Comparison of ENCODE assay signal across 8 cellular contexts in the genomic region with DNA sequence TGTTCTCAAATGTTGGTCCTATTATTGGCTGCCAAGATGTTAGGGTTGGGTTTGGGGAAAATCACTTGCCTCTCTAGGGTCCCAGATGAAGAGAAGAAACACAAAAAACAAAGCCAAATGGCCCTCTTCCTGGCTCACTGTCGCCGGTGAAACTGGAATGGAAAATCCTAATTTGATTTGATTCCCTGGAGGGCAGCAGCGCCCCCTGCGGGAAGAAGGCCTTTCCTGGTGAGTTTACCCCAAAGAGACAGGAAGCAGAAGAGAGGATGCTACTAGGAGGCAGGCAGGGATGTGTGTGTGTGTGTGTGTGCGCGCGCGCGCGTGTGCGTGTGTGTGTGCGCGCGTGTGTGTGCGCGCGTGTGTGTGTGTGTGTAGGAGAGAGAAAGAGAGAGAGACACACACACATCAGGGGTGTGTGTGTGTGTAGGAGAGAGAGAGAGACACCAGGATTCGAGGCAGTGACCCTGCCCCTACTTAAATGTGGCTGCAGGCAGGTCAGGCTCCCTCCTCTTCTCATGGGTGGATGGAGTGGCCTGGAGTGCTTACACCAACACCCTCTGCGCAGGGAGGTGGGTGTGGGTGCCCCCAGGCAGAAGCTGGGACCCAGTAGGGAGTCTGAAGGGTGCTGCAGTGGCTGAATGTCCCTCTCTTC. TPM values are rescaled to one million over a fixed set of nuclear protein-coding genes. Genes with fewer than 3 reads are reported as not detected.
DNase-seq lines count a peak whose midpoint lies in the region; ATAC-seq and TF ChIP-seq lines count a peak whose summit lies in the region.

No MANE protein-coding gene starts in this region.

- H2BK120ac ChIP-seq in trophoblast cell (ENCODE audit: insufficient read depth, low read length, poor library complexity): no peak overlapping the region

- ATAC-seq in gastroesophageal sphincter (peak; percentile 21), GM21723 (IDR thresholded peaks at IDR 0.05; ENCODE audit: unreplicated experiment) (no peak)

- in situ Hi-C loops in SK-MEL-5 (cut with HindIII; ENCODE audit: low pct_unique_long_range_greater_than_20kb, low sequenced_read_pairs): no loop called here

- no peak overlapping the region for H2BK12ac ChIP-seq in trophoblast cell (ENCODE audit: low read length)

- TF ChIP-seq CTCF in gastroesophageal sphincter (IDR thresholded peaks at IDR 0.05) (peak in 3 of 4 experiments; percentile 79 to 90 (median 83)), tibial nerve (IDR thresholded peaks at IDR 0.05) (peak; percentile 64 to 84 (median 73))

- H3K27ac ChIP-seq in gastroesophageal sphincter (peak overlapping the region in 3 of 4 donors; percentile 38 to 52 (median 40)), trophoblast cell (ENCODE audit: low read depth, low read length) (no peak overlapping the region), tibial nerve (peak overlapping the region in 1 of 4 donors; percentile 1)

- H3K4me1 ChIP-seq in gastroesophageal sphincter: peaks cover 0 to 49% (median 19%) of the 10 kb centered on the region in 3 donors
- peaks cover 11% of the 10 kb centered on the region in 2 experiments for H3K4me1 ChIP-seq in trophoblast cell (ENCODE audit: control insufficient read depth in 1 of 2, insufficient read depth in 2 of 2, low read length in 2 of 2)
- H3K4me1 ChIP-seq in tibial nerve: peaks cover 0 to 46% (median 14%) of the 10 kb centered on the region in 4 donors

- H2BK5ac ChIP-seq in trophoblast cell (ENCODE audit: low read depth, low read length, poor library complexity): no peak overlapping the region

- no peak overlapping the region for H3K18ac ChIP-seq in trophoblast cell (ENCODE audit: low read length)

- H3K27me3 ChIP-seq in gastroesophageal sphincter (no peaks in the 10 kb centered on the region), trophoblast cell (ENCODE audit: insufficient read depth, low read length) (no peaks in the 10 kb centered on the region), tibial nerve (no peaks in the 10 kb centered on the region)

- WGBS in gastroesophageal sphincter (ENCODE audit: low coverage in 1 of 2), 2 donors: 5 to 10% methylated on average over 9 to 18 of the region's 19 CpGs
- WGBS in trophoblast cell (ENCODE audit: extremely low coverage, insufficient coverage, insufficient read length): no CpG with 5 or more reads among the region's 19 CpGs
- 10 to 12% methylated on average over 19 of the region's 19 CpGs for WGBS in tibial nerve, 2 donors

- H3K4me2 ChIP-seq in trophoblast cell (ENCODE audit: low read length): no peak overlapping the region

- no peak overlapping the region for H2AK5ac ChIP-seq in trophoblast cell (ENCODE audit: low read length)

- TF ChIP-seq EP300 in gastroesophageal sphincter (IDR thresholded peaks at IDR 0.05): no peak
- TF ChIP-seq EP300 in tibial nerve (IDR thresholded peaks at IDR 0.05): peak in 1 of 2 donors; percentile 42

- no peaks in the 10 kb centered on the region for H3K9me3 ChIP-seq in gastroesophageal sphincter
- no peaks in the 10 kb centered on the region for H3K9me3 ChIP-seq in trophoblast cell (ENCODE audit: insufficient read depth, low read depth, low read length)
- no peaks in the 10 kb centered on the region for H3K9me3 ChIP-seq in tibial nerve

- H3K4me3 ChIP-seq in gastroesophageal sphincter (no peak overlapping the region), trophoblast cell (ENCODE audit: low read depth, low read length) (no peak overlapping the region), tibial nerve (no peak overlapping the region)

- H3K79me1 ChIP-seq in trophoblast cell (ENCODE audit: low read length): peaks cover 3% of the 10 kb centered on the region

- TF ChIP-seq POLR2A in gastroesophageal sphincter (IDR thresholded peaks at IDR 0.05) (no peak), tibial nerve (IDR thresholded peaks at IDR 0.05) (no peak)

- H3K4ac ChIP-seq in trophoblast cell (ENCODE audit: low read depth, low read length): no peak overlapping the region

- no peak overlapping the region for H3K9ac ChIP-seq in trophoblast cell (ENCODE audit: low read length)

- H3K36me3 ChIP-seq in gastroesophageal sphincter (no peaks in the 10 kb centered on the region), trophoblast cell (ENCODE audit: control insufficient read depth in 1 of 2, insufficient read depth in 2 of 2, low read length in 2 of 2) (no peaks in the 10 kb centered on the region), tibial nerve (no peaks in the 10 kb centered on the region)

- no peak overlapping the region for H4K12ac ChIP-seq in trophoblast cell (ENCODE audit: low read depth, low read length)

- H3K23ac ChIP-seq in trophoblast cell (ENCODE audit: low read length): no peak overlapping the region

- H4K8ac ChIP-seq in trophoblast cell (ENCODE audit: low read depth, low read length): no peak overlapping the region

- no peak overlapping the region for H2AFZ ChIP-seq in trophoblast cell (ENCODE audit: insufficient read depth, low read length, poor library complexity)

- H4K91ac ChIP-seq in trophoblast cell (ENCODE audit: low read depth, low read length): no peak overlapping the region

- H3K79me2 ChIP-seq in trophoblast cell (ENCODE audit: control insufficient read depth, insufficient read depth, low read length, poor library complexity): peaks cover 4% of the 10 kb centered on the region

- DNase-seq in DMS53 (lab: John Stamatoyannopoulos, UW) (peak; percentile 93), NAMALWA (ENCODE audit: low spot score) (peak; percentile 72), SK-MEL-5 (ENCODE audit: low read depth, low spot score) (peak; percentile 66), trophoblast cell (peak; percentile 59 to 91), tibial nerve (ENCODE audit: low spot score in 2 of 2) (peak; percentile 82 to 94)
- DNase-seq in activated gamma-delta T cell treated with anti-CD3 and anti-CD28 coated beads, Interleukin-2, amount 50 U/mL, for 16 hours (ENCODE audit: low read depth): peak; percentile 68

- no peak overlapping the region for H3K14ac ChIP-seq in trophoblast cell (ENCODE audit: low read length)

RNA-seq across cellular contexts. Expression of gene SELENON, which starts 3.1 kb away (rescaled TPM):
- 38.3 and 45.1 TPM in 2 replicates for total RNA-seq in SK-MEL-5 (2014; rRNA removed; shearing (Covaris generic))
- polyA plus RNA-seq in SK-MEL-5 (2015; cell fraction: cytosol; rRNA removed): 199 and 253 TPM in 2 replicates
- 54.8 and 89.7 TPM in 2 replicates for polyA plus RNA-seq in SK-MEL-5 (2015; cell fraction: nucleus; rRNA removed)
- total RNA-seq in gastroesophageal sphincter (10 to 100 TPM; 33.5 to 82.8 (median 39.4) TPM), tibial nerve (10 to 100 TPM; 17.6 to 54.0 (median 36.8) TPM)
- 54.3 and 54.5 TPM in 2 replicates for polyA plus RNA-seq in trophoblast cell (2013)

RNA-seq across cellular contexts. Expression of gene MTFR1L, which starts 22.8 kb away (rescaled TPM):
- total RNA-seq in SK-MEL-5 (2014; rRNA removed; shearing (Covaris generic)): 36.2 and 41.6 TPM in 2 replicates
- polyA plus RNA-seq in SK-MEL-5 (2015; cell fraction: cytosol; rRNA removed): 43.5 and 44.2 TPM in 2 replicates
- 64.0 and 69.3 TPM in 2 replicates for polyA plus RNA-seq in SK-MEL-5 (2015; cell fraction: nucleus; rRNA removed)
- total RNA-seq in gastroesophageal sphincter (100 to 1,000 TPM in 2 of 4 donors, 10 to 100 TPM in 2; 83.2 to 128 (median 101) TPM), tibial nerve (10 to 100 TPM; 65.7 to 99.4 (median 77.2) TPM)
- 31.2 and 31.6 TPM in 2 replicates for polyA plus RNA-seq in trophoblast cell (2013)
